ENCODE assay signal across 8 cellular contexts in genomic region chr1:42766723-42767509, GRCh38. TPM values are rescaled to one million over a fixed set of nuclear protein-coding genes. Genes with fewer than 3 reads are reported as not detected.
DNase-seq lines count a peak whose midpoint lies in the region; ATAC-seq, FAIRE-seq and TF ChIP-seq lines count a peak whose summit lies in the region.

Gene C1orf50, plus strand, starts transcription at chr1:42767249. Its CDS starts 63 bp downstream, at chr1:42767312.
Gene P3H1, minus strand, starts transcription at chr1:42767028. Its CDS starts 57 bp downstream, at chr1:42766971.

- DNase-seq in GM12891 (ENCODE audit: insufficient read length, low spot score) (peak; percentile 86), NCI-H1417 treated with DMSO at 0.1 percent for 48 hours (lab: John Stamatoyannopoulos, UW) (peak; percentile 85), SW 1271 (lab: John Stamatoyannopoulos, UW) (peak; percentile 87 to 95), adipocyte (ENCODE audit: low read depth) (peak; percentile 100), cardiac muscle cell (ENCODE audit: low read depth in 1 of 2, low spot score in 1 of 2) (peak; percentile 99 to 100), tibial nerve (ENCODE audit: low spot score in 2 of 2) (peak; percentile 99)

- H3K27ac ChIP-seq in cardiac muscle cell = peak within 1 kb of the TSS; percentile 81
- peak within 1 kb of the TSS; percentile 73 for H3K27ac ChIP-seq in parathyroid adenoma
- H3K27ac ChIP-seq in tibial nerve = peak within 1 kb of the TSS; percentile 66 to 96 (median 92)

- H3K27me3 ChIP-seq in adipocyte (replicated peaks; ENCODE audit: control insufficient read depth, insufficient read depth, low read length) = no peaks in the 10 kb centered on the region
- no peaks in the 10 kb centered on the region for H3K27me3 ChIP-seq in cardiac muscle cell
- no peaks in the 10 kb centered on the region for H3K27me3 ChIP-seq in parathyroid adenoma (ENCODE audit: control insufficient read depth, insufficient read depth, low read length)
- no peaks in the 10 kb centered on the region for H3K27me3 ChIP-seq in tibial nerve

- H3K79me2 ChIP-seq in parathyroid adenoma = peaks cover 11% of the 10 kb centered on the region

- peak within 1 kb of the TSS; percentile 96 for H3K9ac ChIP-seq in adipocyte (ENCODE audit: low read length)
- H3K9ac ChIP-seq in parathyroid adenoma = peak within 1 kb of the TSS; percentile 22

- peak; percentile 96 for TF ChIP-seq POLR2A in GM12891 (IDR thresholded peaks at IDR 0.05; ENCODE audit: low read depth, low read length)
- peak; percentile 98 for TF ChIP-seq POLR2A in tibial nerve (IDR thresholded peaks at IDR 0.05)

- peaks cover 6% of the 10 kb centered on the region for H3K36me3 ChIP-seq in adipocyte (ENCODE audit: control insufficient read depth, insufficient read depth, low read length, severe bottlenecking)
- peaks cover 3% of the 10 kb centered on the region for H3K36me3 ChIP-seq in cardiac muscle cell
- no peaks in the 10 kb centered on the region for H3K36me3 ChIP-seq in parathyroid adenoma (ENCODE audit: control insufficient read depth, insufficient read depth, low read length)
- H3K36me3 ChIP-seq in tibial nerve = peaks cover 0 to 2% (median 0%) of the 10 kb centered on the region in 3 donors

- peak within 1 kb of the TSS; percentile 93 for H2AFZ ChIP-seq in parathyroid adenoma

- FAIRE-seq in GM12891 (lab: Jason Lieb, UNC) = peak; percentile 93

- H3K9me3 ChIP-seq in adipocyte (ENCODE audit: control insufficient read depth, low read length) = no peaks in the 10 kb centered on the region
- no peaks in the 10 kb centered on the region for H3K9me3 ChIP-seq in cardiac muscle cell (ENCODE audit: low read depth)
- no peaks in the 10 kb centered on the region for H3K9me3 ChIP-seq in parathyroid adenoma (ENCODE audit: control insufficient read depth, low read length)
- H3K9me3 ChIP-seq in tibial nerve = no peaks in the 10 kb centered on the region

- H3K4me2 ChIP-seq in parathyroid adenoma (ENCODE audit: low read length) = peak within 1 kb of the TSS; percentile 92

- no peak for TF ChIP-seq CTCF in cardiac muscle cell (IDR thresholded peaks at IDR 0.05; ENCODE audit: low read depth, low read length)
- TF ChIP-seq CTCF in parathyroid adenoma (IDR thresholded peaks at IDR 0.05) = no peak
- TF ChIP-seq CTCF in tibial nerve (IDR thresholded peaks at IDR 0.05) = peak in 1 of 5 experiments; percentile 20

- H3K4me1 ChIP-seq in adipocyte (ENCODE audit: control insufficient read depth, insufficient read depth, low read length) = peaks cover 16% of the 10 kb centered on the region
- peaks cover 17% of the 10 kb centered on the region for H3K4me1 ChIP-seq in cardiac muscle cell (ENCODE audit: low read depth)
- H3K4me1 ChIP-seq in parathyroid adenoma = peaks cover 5% of the 10 kb centered on the region
- H3K4me1 ChIP-seq in tibial nerve = peaks cover 0 to 73% (median 28%) of the 10 kb centered on the region in 4 donors

- TF ChIP-seq EP300 in tibial nerve (IDR thresholded peaks at IDR 0.05) = peak; percentile 98 to 99

- peak within 1 kb of the TSS; percentile 88 for H3K4me3 ChIP-seq in adipocyte (ENCODE audit: low read length)
- peak within 1 kb of the TSS; percentile 58 for H3K4me3 ChIP-seq in cardiac muscle cell
- peak within 1 kb of the TSS; percentile 99 for H3K4me3 ChIP-seq in parathyroid adenoma (ENCODE audit: low read depth, low read length)
- H3K4me3 ChIP-seq in tibial nerve = peak within 1 kb of the TSS; percentile 82 to 94 (median 88)

- 0 to 1% methylated on average over 47 to 69 of the region's 84 CpGs for WGBS in tibial nerve, 2 donors

- ATAC-seq in HG02798 (IDR thresholded peaks at IDR 0.05; ENCODE audit: poor library complexity, unreplicated experiment) = peak; percentile 94

TF ChIP-seq in GM12891, 5 proteins besides CTCF, POLR2A, EP300 and RAD21:
- TF ChIP-seq SPI1 (IDR thresholded peaks at IDR 0.05; ENCODE audit: low read depth, low read length) = no peak
- TF ChIP-seq PAX5 (IDR thresholded peaks at IDR 0.05; ENCODE audit: insufficient read depth, low read length, severe bottlenecking) = no peak
- TF ChIP-seq POLR2AphosphoS5 (IDR thresholded peaks at IDR 0.05; ENCODE audit: low read depth, low read length) = peak; percentile 97
- peak; percentile 56 for TF ChIP-seq TAF1 (IDR thresholded peaks at IDR 0.05; ENCODE audit: low read depth, low read length)
- TF ChIP-seq POU2F2 (IDR thresholded peaks at IDR 0.05; ENCODE audit: low read depth, low read length) = peak; percentile 60; the same call in 1 of the 2 replicates
TF ChIP-seq in GM12891: peak in this region for 3.

RNA-seq across cellular contexts. Expression of gene C1orf50, which starts in this region (rescaled TPM):
- 3.5 TPM for polyA plus RNA-seq in GM12891 (2012; ENCODE audit: low read depth, missing spikeins)
- total RNA-seq in cardiac muscle cell = 4.5 and 7.3 TPM in 2 replicates
- 18.5 and 22.1 TPM in 2 replicates for polyA plus RNA-seq in cardiac muscle cell
- total RNA-seq in tibial nerve = 1 to 10 TPM; 3.0 to 8.4 (median 3.5) TPM

RNA-seq across cellular contexts. Expression of gene P3H1, which starts in this region (rescaled TPM):
- polyA plus RNA-seq in GM12891 (2012; ENCODE audit: low read depth, missing spikeins) = 16.2 TPM
- total RNA-seq in cardiac muscle cell (56.6 and 65.4 TPM in 2 replicates), tibial nerve (10 to 100 TPM; 42.4 to 83.9 (median 65.1) TPM)
- 56.1 TPM in 2 replicates for polyA plus RNA-seq in cardiac muscle cell

Comparison
In these comparisons a context has a peak if more than half of its experiments do, and no peak if none do; other contexts are left out.
1. Peak in every context shown above with its lines: DNase-seq, ATAC-seq, H3K4me3 ChIP-seq and H3K27ac ChIP-seq.